14 cellular contexts compared by ENCODE assay signal in the genomic region with DNA sequence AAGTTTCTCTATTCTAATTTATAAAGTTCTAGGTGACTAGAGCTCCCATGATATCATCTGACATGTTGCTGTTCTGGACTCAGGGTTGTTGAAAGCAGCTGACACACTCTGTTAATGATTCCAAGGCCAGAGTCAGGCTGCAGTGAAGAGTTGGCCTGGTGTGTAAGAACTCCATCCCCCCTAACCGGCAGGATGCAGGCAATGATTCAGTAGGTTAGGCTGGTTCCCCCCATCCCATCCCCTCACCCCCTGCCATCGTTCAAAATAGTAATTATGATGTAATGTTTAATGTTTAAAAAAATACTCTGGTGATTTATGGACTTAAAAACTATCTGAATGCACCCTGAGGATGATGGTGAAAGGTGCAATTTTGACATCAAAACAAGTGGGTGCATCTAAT. TPM values are rescaled to one million over a fixed set of nuclear protein-coding genes. Genes with fewer than 3 reads are reported as not detected.
DNase-seq lines count a peak whose midpoint lies in the region; ATAC-seq, FAIRE-seq and TF ChIP-seq lines count a peak whose summit lies in the region.
"Had no signal": no experiment of that assay in that cellular context is flagged by ENCODE, and none has a peak within 500 bp of the region (broad histone marks: within the 10 kb centered on the region; RNA-seq: fewer than 3 reads in every experiment).

No MANE protein-coding gene starts in this region.

- H3K9ac ChIP-seq in ES-I3 (ENCODE audit: low read depth, low read length) (peak overlapping the region; percentile 15; the same call in 1 of the 2 replicates), HUES48 (ENCODE audit: low read depth, low read length) (no peak overlapping the region), kidney (ENCODE audit: low read length in 2 of 2) (no peak overlapping the region)

- ATAC-seq in GM21825 (IDR thresholded peaks at IDR 0.05; ENCODE audit: unreplicated experiment) = peak; percentile 81
- no peak for ATAC-seq in activated T-cell treated with anti-CD3 and anti-CD28 coated beads, Interleukin-2, amount 50 U/mL, for 72 hours (replicated peaks in 1 of 2)
- no peak for ATAC-seq in naive thymus-derived CD4-positive, alpha-beta T cell
- ATAC-seq in stimulated activated effector memory CD8-positive, alpha-beta T cell treated with anti-CD3 and anti-CD28 coated beads, Interleukin-12 subunit alpha, Interleukin-12 subunit beta, amount 100 ng/mL, for 72 hours = no peak

- H3K36me3 Mint-ChIP-seq in activated T-cell treated with anti-CD3 and anti-CD28 coated beads, Interleukin-2, amount 50 U/mL, for 72 hours (ENCODE audit: insufficient read depth in 2 of 2) = no peaks in the 10 kb centered on the region
- peaks cover 0 to 3% (median 0%) of the 10 kb centered on the region in 5 donors for H3K36me3 Mint-ChIP-seq in naive thymus-derived CD4-positive, alpha-beta T cell
- no peaks in the 10 kb centered on the region for H3K36me3 Mint-ChIP-seq in stimulated activated effector memory CD8-positive, alpha-beta T cell treated with anti-CD3 and anti-CD28 coated beads, Interleukin-12 subunit alpha, Interleukin-12 subunit beta, amount 100 ng/mL, for 72 hours
- H3K36me3 Mint-ChIP-seq: mesothelial cell of epicardium had no signal

- no peak for TF ChIP-seq CTCF in kidney (IDR thresholded peaks at IDR 0.05; ENCODE audit: borderline replicate concordance, extremely low read depth, insufficient read depth)

- intact Hi-C loops in kidney (cut with DNase I) = no loop called here
- intact Hi-C loops in naive thymus-derived CD4-positive, alpha-beta T cell (cut with micrococcal nuclease) = no loop called here

- peaks cover 28% of the 10 kb centered on the region for H3K4me1 Mint-ChIP-seq in activated T-cell treated with anti-CD3 and anti-CD28 coated beads, Interleukin-2, amount 50 U/mL, for 72 hours (ENCODE audit: low read depth)
- peaks cover 0 to 23% (median 16%) of the 10 kb centered on the region in 7 donors for H3K4me1 Mint-ChIP-seq in naive thymus-derived CD4-positive, alpha-beta T cell
- H3K4me1 Mint-ChIP-seq in stimulated activated effector memory CD8-positive, alpha-beta T cell treated with anti-CD3 and anti-CD28 coated beads, Interleukin-12 subunit alpha, Interleukin-12 subunit beta, amount 100 ng/mL, for 72 hours = peaks cover 7% of the 10 kb centered on the region

- no peak overlapping the region for H3K27ac Mint-ChIP-seq in activated T-cell treated with anti-CD3 and anti-CD28 coated beads, Interleukin-2, amount 50 U/mL, for 72 hours
- H3K27ac Mint-ChIP-seq in naive thymus-derived CD4-positive, alpha-beta T cell = no peak overlapping the region
- no peak overlapping the region for H3K27ac Mint-ChIP-seq in stimulated activated effector memory CD8-positive, alpha-beta T cell treated with anti-CD3 and anti-CD28 coated beads, Interleukin-12 subunit alpha, Interleukin-12 subunit beta, amount 100 ng/mL, for 72 hours
- H3K27ac Mint-ChIP-seq: mesothelial cell of epicardium had no signal

- no peaks in the 10 kb centered on the region; the same call in 1 of the 2 replicates for H3K36me3 ChIP-seq in ES-I3 (ENCODE audit: insufficient read depth, low read length)
- H3K36me3 ChIP-seq in HUES48 (ENCODE audit: control insufficient read depth, insufficient read depth, low read length) = peaks cover 3% of the 10 kb centered on the region; the same call in 1 of the 2 replicates
- no peaks in the 10 kb centered on the region for H3K36me3 ChIP-seq in kidney (ENCODE audit: control insufficient read depth in 1 of 2, insufficient read depth in 2 of 2, low read length in 2 of 2)
- H3K36me3 ChIP-seq in naive thymus-derived CD4-positive, alpha-beta T cell (ENCODE audit: control insufficient read depth in 2 of 3, insufficient read depth in 3 of 3, low read length in 3 of 3) = no peaks in the 10 kb centered on the region

- H3K27me3 Mint-ChIP-seq in activated T-cell treated with anti-CD3 and anti-CD28 coated beads, Interleukin-2, amount 50 U/mL, for 72 hours (ENCODE audit: low read depth) = peaks cover 27% of the 10 kb centered on the region
- peaks cover 0 to 45% (median 19%) of the 10 kb centered on the region in 5 donors for H3K27me3 Mint-ChIP-seq in naive thymus-derived CD4-positive, alpha-beta T cell

- peak; percentile 53 for FAIRE-seq in kidney (lab: Jason Lieb, UNC)

- no peak overlapping the region for H3K4me3 Mint-ChIP-seq in activated T-cell treated with anti-CD3 and anti-CD28 coated beads, Interleukin-2, amount 50 U/mL, for 72 hours
- H3K4me3 Mint-ChIP-seq in naive thymus-derived CD4-positive, alpha-beta T cell = no peak overlapping the region
- no peak overlapping the region for H3K4me3 Mint-ChIP-seq in stimulated activated effector memory CD8-positive, alpha-beta T cell treated with anti-CD3 and anti-CD28 coated beads, Interleukin-12 subunit alpha, Interleukin-12 subunit beta, amount 100 ng/mL, for 72 hours
- H3K4me3 Mint-ChIP-seq: mesothelial cell of epicardium had no signal

- CTCF ChIA-PET in naive thymus-derived CD4-positive, alpha-beta T cell (lab: Charles Lee) = no interaction called here

- no peaks in the 10 kb centered on the region for H3K27me3 ChIP-seq in HUES48 (ENCODE audit: control insufficient read depth, insufficient read depth, low read length)
- no peaks in the 10 kb centered on the region for H3K27me3 ChIP-seq in naive thymus-derived CD4-positive, alpha-beta T cell (ENCODE audit: control insufficient read depth in 2 of 2, insufficient read depth in 2 of 2, low read length in 2 of 2)

- peaks cover 27% of the 10 kb centered on the region for H3K4me1 ChIP-seq in ES-I3 (ENCODE audit: insufficient read depth, low read length)
- H3K4me1 ChIP-seq in HUES48 (ENCODE audit: control insufficient read depth, insufficient read depth, low read length) = peaks cover 32% of the 10 kb centered on the region
- H3K4me1 ChIP-seq in kidney (ENCODE audit: control insufficient read depth in 1 of 2, insufficient read depth in 1 of 2, low read depth in 1 of 2, low read length in 2 of 2) = peaks cover 0 to 9% of the 10 kb centered on the region in 2 donors
- H3K4me1 ChIP-seq in naive thymus-derived CD4-positive, alpha-beta T cell (ENCODE audit: control insufficient read depth in 2 of 2, insufficient read depth in 2 of 2, low read length in 2 of 2) = peaks cover 0 to 5% of the 10 kb centered on the region in 2 donors

- H3K9me3 Mint-ChIP-seq in activated T-cell treated with anti-CD3 and anti-CD28 coated beads, Interleukin-2, amount 50 U/mL, for 72 hours = no peaks in the 10 kb centered on the region
- no peaks in the 10 kb centered on the region for H3K9me3 Mint-ChIP-seq in naive thymus-derived CD4-positive, alpha-beta T cell
- H3K9me3 Mint-ChIP-seq in stimulated activated effector memory CD8-positive, alpha-beta T cell treated with anti-CD3 and anti-CD28 coated beads, Interleukin-12 subunit alpha, Interleukin-12 subunit beta, amount 100 ng/mL, for 72 hours = no peaks in the 10 kb centered on the region

- POLR2A ChIA-PET in naive thymus-derived CD4-positive, alpha-beta T cell (lab: Charles Lee) = interaction anchor here (1.0 kb wide), 1 partner anchor 21 kb away, joined by 3 read pairs; no protein-coding TSS in a partner anchor

- DNase-seq in kidney (no peak), NCI-H446 (lab: John Stamatoyannopoulos, UW) (no peak)
- no peak for DNase-seq in activated T-cell treated with anti-CD3 and anti-CD28 coated beads, Interleukin-2, amount 50 U/mL, for 72 hours
- DNase-seq in naive thymus-derived CD4-positive, alpha-beta T cell = no peak
- no peak for DNase-seq in stimulated activated effector memory CD8-positive, alpha-beta T cell treated with anti-CD3 and anti-CD28 coated beads, Interleukin-12 subunit alpha, Interleukin-12 subunit beta, amount 100 ng/mL, for 72 hours (ENCODE audit: low spot score in 2 of 2)
- DNase-seq: activated naive CD4-positive, alpha-beta T cell treated with anti-CD3 and anti-CD28 coated beads, Interleukin-2, amount 50 U/mL, for 16 hours; NCI-H2171 treated with DMSO at 0.1 percent for 48 hours had no signal

- H3K4me3 ChIP-seq in HUES48 (ENCODE audit: low read depth, low read length) = no peak overlapping the region
- no peak overlapping the region for H3K4me3 ChIP-seq in kidney (ENCODE audit: low read length in 2 of 2)
- no peak overlapping the region for H3K4me3 ChIP-seq in naive thymus-derived CD4-positive, alpha-beta T cell (ENCODE audit: low read length)

- H3K9me3 ChIP-seq in ES-I3 (ENCODE audit: control insufficient read depth, insufficient read depth, low read length) (no peaks in the 10 kb centered on the region), HUES48 (ENCODE audit: control insufficient read depth, insufficient read depth, low read length) (no peaks in the 10 kb centered on the region), kidney (ENCODE audit: control insufficient read depth in 1 of 2, low read length in 2 of 2) (no peaks in the 10 kb centered on the region)
- H3K9me3 ChIP-seq in naive thymus-derived CD4-positive, alpha-beta T cell (ENCODE audit: control insufficient read depth in 2 of 3, low read length in 3 of 3) = no peaks in the 10 kb centered on the region

- H3K27ac ChIP-seq in HUES48 (ENCODE audit: low read depth, low read length) (peak overlapping the region; percentile 61), kidney (ENCODE audit: low read depth in 2 of 2, low read length in 2 of 2) (no peak overlapping the region)
- no peak overlapping the region for H3K27ac ChIP-seq in naive thymus-derived CD4-positive, alpha-beta T cell (ENCODE audit: low read depth, low read length)
- H3K27ac ChIP-seq: epithelial cell of prostate had no signal

RNA-seq across cellular contexts. Expression of a gene that starts 4.6 kb away (rescaled TPM):
- total RNA-seq in kidney = 1.2 TPM
- polyA plus RNA-seq in kidney (ENCODE audit: insufficient read depth, low read depth, low replicate concordance) = 0.92 TPM
- under 1 TPM; 0.02 to 0.07 TPM for total RNA-seq in activated T-cell treated with anti-CD3 and anti-CD28 coated beads, Interleukin-2, amount 50 U/mL, for 72 hours
- total RNA-seq in naive thymus-derived CD4-positive, alpha-beta T cell = under 1 TPM in 1 of 5 experiments, not detected in 4; 0.20 TPM
- polyA plus RNA-seq in naive thymus-derived CD4-positive, alpha-beta T cell = not detected
- total RNA-seq: posterior vena cava, RPMI7951 had no signal
